In the genomic region with DNA sequence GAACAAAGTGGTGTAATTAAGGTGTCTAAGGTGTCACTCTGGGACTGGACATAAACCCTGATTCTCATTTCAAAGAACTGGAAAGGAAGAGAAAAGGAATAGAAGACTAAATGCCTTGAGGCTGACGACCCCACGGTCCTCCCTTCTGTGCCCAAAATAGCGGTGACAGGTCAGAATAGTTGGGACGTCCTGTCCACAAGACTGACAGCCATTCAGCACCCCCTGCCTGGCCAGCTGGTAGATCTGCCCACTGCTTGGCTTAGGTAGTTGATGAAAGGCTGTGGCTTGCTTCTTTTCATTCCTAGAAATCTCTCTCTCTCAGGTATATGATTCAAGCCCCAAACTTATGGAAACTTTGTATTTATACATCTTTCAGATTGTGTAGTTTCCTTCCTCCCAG, we compare ENCODE assay signal across 31 cellular contexts.
"Had no signal": no experiment of that assay in that cellular context is flagged by ENCODE, and none has a peak within 500 bp of the region (broad histone marks: within the 10 kb centered on the region; RNA-seq: fewer than 3 reads in every experiment).

No MANE protein-coding gene starts in this region.

- H3K9me3 ChIP-seq: adrenal gland, ascending aorta, body of pancreas, breast epithelium had no signal

- DNase-seq: activated effector memory CD4-positive, alpha-beta T cell treated with anti-CD3 and anti-CD28 coated beads, Interleukin-2, amount 50 U/mL, for 16 hours; activated effector memory CD4-positive, alpha-beta T cell treated with Interleukin-2 at 50 U/mL for 16 hours; activated gamma-delta T cell; activated gamma-delta T cell treated with Interleukin-2 at 50 U/mL for 16 hours; activated naive CD4-positive, alpha-beta T cell; activated naive CD4-positive, alpha-beta T cell treated with anti-CD3 and anti-CD28 coated beads for 36 hours; activated naive CD4-positive, alpha-beta T cell treated with anti-CD3 and anti-CD28 coated beads, Interleukin-2, amount 10 ng/mL, durations not matched to agents 7 days and 5 days; activated naive CD4-positive, alpha-beta T cell treated with anti-CD3 and anti-CD28 coated beads, Interleukin-2, amount 50 U/mL, for 16 hours; activated naive CD4-positive, alpha-beta T cell treated with Interleukin-2 at 50 U/mL for 16 hours; activated naive CD8-positive, alpha-beta T cell treated with anti-CD3 and anti-CD28 coated beads for 36 hours; activated naive CD8-positive, alpha-beta T cell treated with anti-CD3 and anti-CD28 coated beads, Interleukin-2, amount 10 ng/mL, durations not matched to agents 7 days and 5 days; activated naive CD8-positive, alpha-beta T cell treated with anti-CD3 and anti-CD28 coated beads, Interleukin-2, amount 50 U/mL, for 24 hours; activated T-cell treated with anti-CD3 and anti-CD28 coated beads for 4 hours; activated T-cell treated with anti-CD3 and anti-CD28 coated beads, Interleukin-2, amount 50 U/mL, for 1 hour; activated T-cell treated with anti-CD3 and anti-CD28 coated beads, Interleukin-2, amount 50 U/mL, for 24 hours; activated T-cell treated with anti-CD3 and anti-CD28 coated beads, Interleukin-2, amount 50 U/mL, for 4 hours; activated T-cell treated with anti-CD3 and anti-CD28 coated beads, Interleukin-2, amount 50 U/mL, for 48 hours; activated T-cell treated with anti-CD3 and anti-CD28 coated beads, Interleukin-2, amount 50 U/mL, for 72 hours; adrenal gland; amniotic stem cell; amygdala; anterior cingulate cortex; aorta; body of pancreas; caudate nucleus; central memory CD4-positive, alpha-beta T cell; cerebellar nuclear complex had no signal

- H3K4me1 ChIP-seq: adrenal gland, ascending aorta, body of pancreas, breast epithelium had no signal

- H3K36me3 ChIP-seq: adrenal gland, ascending aorta, breast epithelium, cardiac muscle cell had no signal

- H3K4me3 ChIP-seq: adrenal gland, ascending aorta, body of pancreas, breast epithelium, cardiac muscle cell had no signal

- H3K27me3 ChIP-seq: ascending aorta, body of pancreas, breast epithelium, cardiac muscle cell had no signal

- ATAC-seq: activated naive CD8-positive, alpha-beta T cell treated with anti-CD3 and anti-CD28 coated beads, Interleukin-2, amount 50 U/mL, for 24 hours; activated T-cell treated with anti-CD3 and anti-CD28 coated beads, Interleukin-2, amount 50 U/mL, for 4 hours; activated T-cell treated with anti-CD3 and anti-CD28 coated beads, Interleukin-2, amount 50 U/mL, for 72 hours; activated T-helper 17 cell treated with anti-CD3 and anti-CD28 coated beads, Interleukin-2, amount 50 U/mL, for 72 hours; body of pancreas had no signal

- H3K27ac ChIP-seq: adrenal gland, ascending aorta, body of pancreas, breast epithelium, cardiac muscle cell had no signal
